Comparison of ENCODE assay signal across 2 cellular contexts in the genomic region with DNA sequence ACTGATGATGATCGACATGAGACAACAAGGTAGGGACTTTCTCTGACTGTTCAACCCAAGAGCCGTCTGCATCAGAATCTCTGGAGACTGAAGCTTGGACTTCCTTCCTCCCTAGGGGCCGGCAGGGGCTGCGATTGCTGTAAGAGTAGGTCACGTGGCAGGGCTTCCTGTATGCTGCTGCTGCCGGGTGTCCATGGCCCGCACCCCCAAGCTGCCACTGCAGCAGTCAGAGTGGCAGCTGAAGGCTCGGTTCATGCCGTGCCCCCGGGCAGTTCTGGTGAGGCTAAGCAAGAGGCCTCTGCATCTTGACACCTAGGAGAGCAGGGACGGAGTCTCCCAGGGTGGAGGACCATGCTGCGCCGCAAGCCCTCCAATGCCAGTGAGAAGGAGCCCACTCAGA.
TF ChIP-seq lines count a peak whose summit lies in the region.

TSS of gene SASH3 (plus strand) at position 203 of the 400 bp plus-strand sequence. CDS start at position 352, 149 bp downstream.

TF ChIP-seq in liver, 16 proteins besides CTCF, POLR2A, EP300 and RAD21 (continued from another document):
- no peak for TF ChIP-seq ZBTB33 (IDR thresholded peaks at IDR 0.05)
- TF ChIP-seq NR2F2 (IDR thresholded peaks at IDR 0.05), result no peak
- no peak for TF ChIP-seq YY1 (IDR thresholded peaks at IDR 0.05)
- TF ChIP-seq, protein P1, sequence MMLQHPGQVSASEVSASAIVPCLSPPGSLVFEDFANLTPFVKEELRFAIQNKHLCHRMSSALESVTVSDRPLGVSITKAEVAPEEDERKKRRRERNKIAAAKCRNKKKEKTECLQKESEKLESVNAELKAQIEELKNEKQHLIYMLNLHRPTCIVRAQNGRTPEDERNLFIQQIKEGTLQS (IDR thresholded peaks at IDR 0.05), result no peak
- TF ChIP-seq, protein P2, sequence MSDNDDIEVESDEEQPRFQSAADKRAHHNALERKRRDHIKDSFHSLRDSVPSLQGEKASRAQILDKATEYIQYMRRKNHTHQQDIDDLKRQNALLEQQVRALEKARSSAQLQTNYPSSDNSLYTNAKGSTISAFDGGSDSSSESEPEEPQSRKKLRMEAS (IDR thresholded peaks at IDR 0.05), result no peak

TF ChIP-seq in HepG2, 621 proteins besides CTCF, POLR2A, EP300 and RAD21 (continued from another document):
- TF ChIP-seq NKX3-1 (CRISPR knock-in tag; IDR thresholded peaks at IDR 0.05) (no peak), SNAPC2 (CRISPR knock-in tag; IDR thresholded peaks at IDR 0.05) (no peak), TEAD2 (CRISPR knock-in tag; IDR thresholded peaks at IDR 0.05) (no peak)
- TF ChIP-seq, protein P3, sequence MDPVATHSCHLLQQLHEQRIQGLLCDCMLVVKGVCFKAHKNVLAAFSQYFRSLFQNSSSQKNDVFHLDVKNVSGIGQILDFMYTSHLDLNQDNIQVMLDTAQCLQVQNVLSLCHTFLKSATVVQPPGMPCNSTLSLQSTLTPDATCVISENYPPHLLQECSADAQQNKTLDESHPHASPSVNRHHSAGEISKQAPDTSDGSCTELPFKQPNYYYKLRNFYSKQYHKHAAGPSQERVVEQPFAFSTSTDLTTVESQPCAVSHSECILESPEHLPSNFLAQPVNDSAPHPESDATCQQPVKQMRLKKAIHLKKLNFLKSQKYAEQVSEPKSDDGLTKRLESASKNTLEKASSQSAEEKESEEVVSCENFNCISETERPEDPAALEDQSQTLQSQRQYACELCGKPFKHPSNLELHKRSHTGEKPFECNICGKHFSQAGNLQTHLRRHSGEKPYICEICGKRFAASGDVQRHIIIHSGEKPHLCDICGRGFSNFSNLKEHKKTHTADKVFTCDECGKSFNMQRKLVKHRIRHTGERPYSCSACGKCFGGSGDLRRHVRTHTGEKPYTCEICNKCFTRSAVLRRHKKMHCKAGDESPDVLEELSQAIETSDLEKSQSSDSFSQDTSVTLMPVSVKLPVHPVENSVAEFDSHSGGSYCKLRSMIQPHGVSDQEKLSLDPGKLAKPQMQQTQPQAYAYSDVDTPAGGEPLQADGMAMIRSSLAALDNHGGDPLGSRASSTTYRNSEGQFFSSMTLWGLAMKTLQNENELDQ (CRISPR knock-in tag; IDR thresholded peaks at IDR 0.05; ENCODE audit: borderline replicate concordance), result no peak
